Comparison of ENCODE assay signal across 10 cellular contexts in the genomic region with DNA sequence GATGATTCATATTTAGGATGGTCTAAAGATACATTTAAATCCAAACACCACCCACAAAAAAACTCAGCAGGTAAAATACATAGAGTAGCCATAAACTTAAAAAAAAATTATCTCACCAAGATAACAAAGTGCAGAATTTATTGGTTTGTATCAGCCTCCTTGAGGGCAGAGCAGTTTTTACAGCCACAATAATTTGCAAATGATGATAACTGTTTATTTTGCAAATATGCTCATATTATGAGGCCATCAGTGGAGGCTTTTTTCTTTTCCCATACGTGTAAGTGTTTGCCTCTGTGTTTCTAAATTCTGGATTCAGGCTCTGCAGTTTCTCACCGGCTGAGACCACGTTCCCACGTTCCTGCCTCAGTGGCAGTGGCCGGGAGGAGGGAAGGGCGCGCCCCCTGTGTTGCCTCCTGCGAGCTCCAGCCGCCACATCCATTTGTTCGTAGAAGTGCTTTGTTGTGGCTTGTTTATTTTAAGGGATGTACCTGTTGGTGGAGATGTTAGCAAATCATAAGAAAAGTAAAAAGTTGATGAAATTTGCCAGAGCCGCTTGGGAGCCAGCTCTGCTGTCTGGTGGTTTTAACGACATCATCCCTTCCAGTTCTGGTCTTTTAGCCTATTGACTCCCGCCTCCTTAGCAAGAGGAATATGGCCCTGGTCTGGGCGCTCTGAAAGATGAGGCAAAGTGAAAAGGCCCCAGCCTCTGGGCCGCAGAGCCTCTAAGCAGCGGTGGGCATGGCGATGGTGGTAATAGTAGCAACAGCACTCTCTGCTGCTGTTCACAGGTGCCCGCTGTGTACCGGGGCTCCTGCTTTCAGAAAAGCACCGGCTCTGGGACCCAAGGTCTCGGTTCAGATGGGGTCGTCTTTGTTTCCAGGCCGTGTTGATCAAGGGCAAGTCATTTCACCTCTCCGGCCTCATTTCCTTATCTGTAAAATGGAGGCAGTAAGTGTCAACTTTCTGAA.
DNase-seq lines count a peak whose midpoint lies in the region; ATAC-seq and TF ChIP-seq lines count a peak whose summit lies in the region.
"Had no signal": no experiment of that assay in that cellular context is flagged by ENCODE, and none has a peak within 500 bp of the region (broad histone marks: within the 10 kb centered on the region; RNA-seq: fewer than 3 reads in every experiment).

No MANE protein-coding gene starts in this region.

- H3K36me3 Mint-ChIP-seq in HFFc6 (ENCODE audit: low read depth), result peaks cover 63% of the 10 kb centered on the region
- H3K36me3 Mint-ChIP-seq in activated T-cell treated with anti-CD3 and anti-CD28 coated beads, Interleukin-2, amount 50 U/mL, for 4 hours (ENCODE audit: insufficient read depth), result no peaks in the 10 kb centered on the region

- peaks cover 23 to 45% of the 10 kb centered on the region in 2 donors for H3K4me1 ChIP-seq in breast epithelium
- peaks cover 40 to 96% (median 95%) of the 10 kb centered on the region in 5 donors for H3K4me1 ChIP-seq in subcutaneous abdominal adipose tissue (ENCODE audit: control insufficient read depth in 5 of 5, insufficient read depth in 5 of 5, low read length in 5 of 5)

- peak overlapping the region; percentile 99 to 100 for H3K27ac ChIP-seq in breast epithelium
- H3K27ac ChIP-seq in layer of hippocampus (ENCODE audit: low read depth, low read length), result peak overlapping the region; percentile 96
- H3K27ac ChIP-seq in subcutaneous abdominal adipose tissue (ENCODE audit: low read depth, low read length), result peak overlapping the region; percentile 99

- H3K4me1 Mint-ChIP-seq in HFFc6 (ENCODE audit: low read depth), result peaks cover 77% of the 10 kb centered on the region
- peaks cover 5% of the 10 kb centered on the region for H3K4me1 Mint-ChIP-seq in activated T-cell treated with anti-CD3 and anti-CD28 coated beads, Interleukin-2, amount 50 U/mL, for 4 hours (ENCODE audit: low read depth)

- peaks cover 43% of the 10 kb centered on the region for H3K27me3 Mint-ChIP-seq in HFFc6 (ENCODE audit: insufficient read depth)
- H3K27me3 Mint-ChIP-seq in activated T-cell treated with anti-CD3 and anti-CD28 coated beads, Interleukin-2, amount 50 U/mL, for 4 hours (ENCODE audit: low read depth), result no peaks in the 10 kb centered on the region

- H3K36me3 ChIP-seq in breast epithelium, result no peaks in the 10 kb centered on the region
- H3K36me3 ChIP-seq in subcutaneous abdominal adipose tissue (ENCODE audit: control insufficient read depth in 5 of 5, insufficient read depth in 5 of 5, low read length in 5 of 5), result peaks cover 0 to 35% (median 17%) of the 10 kb centered on the region in 5 donors

- no peak for TF ChIP-seq CTCF in HFFc6 (IDR thresholded peaks at IDR 0.05)
- TF ChIP-seq CTCF in breast epithelium (IDR thresholded peaks at IDR 0.05), result no peak

- no peak for TF ChIP-seq POLR2A in breast epithelium (IDR thresholded peaks at IDR 0.05)

- peak overlapping the region; percentile 80 for H3K27ac Mint-ChIP-seq in HFFc6
- H3K27ac Mint-ChIP-seq: T-helper 1 cell treated with Interleukin-12 subunit alpha and Interleukin-12 subunit beta and Interleukin-4 antibody, amounts not matched to agents 30 μg/mL and 1 μg/mL, for 36 hours had no signal

- DNase-seq in HFFc6, result no peak
- peak in 1 of 2 donors; percentile 46 for DNase-seq in breast epithelium (ENCODE audit: low spot score in 2 of 2)
- DNase-seq in SHP77 (lab: John Stamatoyannopoulos, UW), result no peak
- DNase-seq in activated T-cell treated with anti-CD3 and anti-CD28 coated beads, Interleukin-2, amount 50 U/mL, for 4 hours, result no peak
- DNase-seq in DMS114 treated with DMSO at 0.1 percent for 48 hours (lab: John Stamatoyannopoulos, UW; ENCODE audit: unreplicated experiment), result no peak
- no peak for DNase-seq in occipital lobe (lab: John Stamatoyannopoulos, UW)
- DNase-seq: NCI-H446 treated with DMSO at 0.1 percent for 48 hours had no signal

- no peaks in the 10 kb centered on the region for H3K27me3 ChIP-seq in breast epithelium
- H3K27me3 ChIP-seq in layer of hippocampus (ENCODE audit: control insufficient read depth, insufficient read depth, low read length), result no peaks in the 10 kb centered on the region
- no peaks in the 10 kb centered on the region for H3K27me3 ChIP-seq in subcutaneous abdominal adipose tissue (ENCODE audit: control insufficient read depth in 5 of 5, insufficient read depth in 4 of 5, low read length in 5 of 5)

- peak overlapping the region; percentile 21 to 96 (median 77) for H3K9ac ChIP-seq in subcutaneous abdominal adipose tissue (ENCODE audit: low read length in 5 of 5)

- intact Hi-C loops in breast epithelium (cut with DNase I; ENCODE audit: low total_unique reads), result no loop called here

- no peak for ATAC-seq in activated T-cell treated with anti-CD3 and anti-CD28 coated beads, Interleukin-2, amount 50 U/mL, for 4 hours

- H3K9me3 ChIP-seq in breast epithelium (no peaks in the 10 kb centered on the region), subcutaneous abdominal adipose tissue (ENCODE audit: control insufficient read depth in 5 of 5, low read length in 5 of 5) (no peaks in the 10 kb centered on the region)

- H3K4me3 ChIP-seq in breast epithelium (peak overlapping the region in 2 of 3 donors; percentile 67 to 85), subcutaneous abdominal adipose tissue (ENCODE audit: low read depth in 1 of 5, low read length in 5 of 5) (peak overlapping the region in 2 of 5 donors; percentile 32 to 67)

- peak overlapping the region; percentile 97 for H3K4me3 Mint-ChIP-seq in HFFc6
- H3K4me3 Mint-ChIP-seq in activated T-cell treated with anti-CD3 and anti-CD28 coated beads, Interleukin-2, amount 50 U/mL, for 4 hours, result no peak overlapping the region
- H3K4me3 Mint-ChIP-seq: T-helper 1 cell treated with Interleukin-12 subunit alpha and Interleukin-12 subunit beta and Interleukin-4 antibody, amounts not matched to agents 30 μg/mL and 1 μg/mL, for 36 hours had no signal

- H3K9me3 Mint-ChIP-seq in HFFc6, result no peaks in the 10 kb centered on the region
- no peaks in the 10 kb centered on the region for H3K9me3 Mint-ChIP-seq in activated T-cell treated with anti-CD3 and anti-CD28 coated beads, Interleukin-2, amount 50 U/mL, for 4 hours
- H3K9me3 Mint-ChIP-seq: T-helper 1 cell treated with Interleukin-12 subunit alpha and Interleukin-12 subunit beta and Interleukin-4 antibody, amounts not matched to agents 30 μg/mL and 1 μg/mL, for 36 hours had no signal
